In the genomic region with DNA sequence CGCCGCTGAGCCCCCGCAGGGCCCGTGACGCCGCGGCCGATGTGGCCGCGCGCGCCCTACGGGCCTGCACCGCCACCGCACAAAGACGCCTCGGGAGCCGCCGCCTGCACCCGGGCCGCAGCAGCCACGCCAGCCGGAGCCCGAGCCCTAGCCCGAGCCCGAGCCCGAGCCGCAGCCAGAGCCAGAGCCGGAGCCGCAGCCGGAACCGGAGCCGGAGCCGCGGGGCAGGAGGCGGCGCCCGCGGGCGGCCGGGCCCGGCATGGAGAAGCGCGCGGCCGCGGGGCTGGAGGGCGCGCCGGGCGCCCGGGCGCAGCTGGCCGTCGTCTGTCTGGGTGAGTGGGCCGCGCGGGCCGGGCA, we compare ENCODE assay signal across 10 cellular contexts. TPM values are rescaled to one million over a fixed set of nuclear protein-coding genes. Genes with fewer than 3 reads are reported as not detected.
DNase-seq lines count a peak whose midpoint lies in the region; ATAC-seq and TF ChIP-seq lines count a peak whose summit lies in the region.
"Had no signal": no experiment of that assay in that cellular context is flagged by ENCODE, and none has a peak within 500 bp of the region (broad histone marks: within the 10 kb centered on the region; RNA-seq: fewer than 3 reads in every experiment).

No MANE protein-coding gene starts in this region.

- ATAC-seq in activated CD8-positive, alpha-beta T cell treated with anti-CD3 and anti-CD28 coated beads, Interleukin-2, amount 10 ng/mL, durations not matched to agents 7 days and 5 days: peak; percentile 37
- ATAC-seq in GM18517 (IDR thresholded peaks at IDR 0.05; ENCODE audit: unreplicated experiment): no peak

- H3K4me1 Mint-ChIP-seq in activated CD8-positive, alpha-beta T cell treated with anti-CD3 and anti-CD28 coated beads, Interleukin-2, amount 10 ng/mL, durations not matched to agents 7 days and 5 days (ENCODE audit: low read depth): no peaks in the 10 kb centered on the region

- H3K79me2 ChIP-seq in GM23248 (ENCODE audit: insufficient read depth) (no peaks in the 10 kb centered on the region), smooth muscle cell (ENCODE audit: low read depth) (no peaks in the 10 kb centered on the region)

- H3K36me3 ChIP-seq in GM23248 (ENCODE audit: low read depth): no peaks in the 10 kb centered on the region
- no peaks in the 10 kb centered on the region for H3K36me3 ChIP-seq in iPS-15b (ENCODE audit: control insufficient read depth, insufficient read depth, low read length)
- no peaks in the 10 kb centered on the region for H3K36me3 ChIP-seq in smooth muscle cell (ENCODE audit: low read depth)

- H3K4me1 ChIP-seq in GM23248 (ENCODE audit: insufficient read depth): peaks cover 4% of the 10 kb centered on the region; the same call in 1 of the 2 replicates
- no peaks in the 10 kb centered on the region for H3K4me1 ChIP-seq in iPS-15b (ENCODE audit: control insufficient read depth, insufficient read depth, low read length)
- no peaks in the 10 kb centered on the region for H3K4me1 ChIP-seq in smooth muscle cell (ENCODE audit: low read depth)

- in situ Hi-C loops in GM23248 (cut with MboI): no loop called here

- H3K9me3 ChIP-seq in GM23248 (ENCODE audit: low read depth) (no peaks in the 10 kb centered on the region), iPS-15b (ENCODE audit: control insufficient read depth, insufficient read depth, low read length) (no peaks in the 10 kb centered on the region), smooth muscle cell (replicated peaks; ENCODE audit: low read depth) (no peaks in the 10 kb centered on the region)

- DNase-seq in GM23248: peak; percentile 55
- no peak for DNase-seq in activated CD8-positive, alpha-beta T cell treated with anti-CD3 and anti-CD28 coated beads, Interleukin-2, amount 10 ng/mL, durations not matched to agents 7 days and 5 days
- DNase-seq in smooth muscle cell (lab: John Stamatoyannopoulos, UW; ENCODE audit: unreplicated experiment): no peak
- DNase-seq in NOMO-1 (lab: John Stamatoyannopoulos, UW; ENCODE audit: unreplicated experiment in 2 of 2): no peak
- no peak for DNase-seq in activated CD8-positive, alpha-beta memory T cell treated with anti-CD3 and anti-CD28 coated beads for 24 hours
- DNase-seq in GDM1 (lab: John Stamatoyannopoulos, UW): no peak
- DNase-seq: activated CD4-positive, alpha-beta memory T cell treated with anti-CD3 and anti-CD28 coated beads for 36 hours had no signal

- no peaks in the 10 kb centered on the region; the same call in 1 of the 2 replicates for H3F3A ChIP-seq in GM23248 (ENCODE audit: insufficient read depth)
- no peaks in the 10 kb centered on the region for H3F3A ChIP-seq in smooth muscle cell (ENCODE audit: low read depth)

- H3K9ac ChIP-seq in GM23248 (peak overlapping the region; percentile 73), iPS-15b (ENCODE audit: low read depth, low read length) (no peak overlapping the region), smooth muscle cell (ENCODE audit: low read depth) (no peak overlapping the region)

- H3K27ac Mint-ChIP-seq in activated CD8-positive, alpha-beta T cell treated with anti-CD3 and anti-CD28 coated beads, Interleukin-2, amount 10 ng/mL, durations not matched to agents 7 days and 5 days: no peak overlapping the region
- H3K27ac Mint-ChIP-seq: activated CD4-positive, alpha-beta memory T cell treated with anti-CD3 and anti-CD28 coated beads for 36 hours had no signal

- no peaks in the 10 kb centered on the region for H3K9me3 Mint-ChIP-seq in activated CD8-positive, alpha-beta T cell treated with anti-CD3 and anti-CD28 coated beads, Interleukin-2, amount 10 ng/mL, durations not matched to agents 7 days and 5 days (ENCODE audit: insufficient read depth)
- H3K9me3 Mint-ChIP-seq: activated CD4-positive, alpha-beta memory T cell treated with anti-CD3 and anti-CD28 coated beads for 36 hours had no signal

- 0 to 2% methylated on average over 32 to 36 of the region's 59 CpGs for WGBS in GM23248 (ENCODE audit: low coverage in 1 of 2, low lambda C conversion rate in 2 of 2, missing lambda C conversion rate in 2 of 2), 2 experiments
- WGBS in smooth muscle cell (ENCODE audit: low lambda C conversion rate): under 1% methylated on average over 19 of the region's 59 CpGs

- no peaks in the 10 kb centered on the region for H3K9me2 ChIP-seq in GM23248 (ENCODE audit: insufficient read depth)

- H3K27me3 ChIP-seq in GM23248 (replicated peaks; ENCODE audit: insufficient read depth): no peaks in the 10 kb centered on the region; the same call in 1 of the 2 replicates
- peaks cover 17% of the 10 kb centered on the region for H3K27me3 ChIP-seq in iPS-15b (ENCODE audit: control insufficient read depth, insufficient read depth, low read length)
- no peaks in the 10 kb centered on the region for H3K27me3 ChIP-seq in smooth muscle cell (ENCODE audit: low read depth)

- CTCF ChIA-PET in activated CD8-positive, alpha-beta T cell treated with anti-CD3 and anti-CD28 coated beads, Interleukin-2, amount 10 ng/mL, durations not matched to agents 7 days and 5 days (lab: Charles Lee): no interaction called here

- H3K4me3 ChIP-seq in GM23248: peak overlapping the region; percentile 78
- peak overlapping the region; percentile 33 for H3K4me3 ChIP-seq in iPS-15b (ENCODE audit: low read depth, low read length)
- peak overlapping the region; percentile 72 for H3K4me3 ChIP-seq in smooth muscle cell

- peaks cover 38% of the 10 kb centered on the region for H3K27me3 Mint-ChIP-seq in activated CD8-positive, alpha-beta T cell treated with anti-CD3 and anti-CD28 coated beads, Interleukin-2, amount 10 ng/mL, durations not matched to agents 7 days and 5 days (ENCODE audit: low read depth)

- no peaks in the 10 kb centered on the region for H3K36me3 Mint-ChIP-seq in activated CD8-positive, alpha-beta T cell treated with anti-CD3 and anti-CD28 coated beads, Interleukin-2, amount 10 ng/mL, durations not matched to agents 7 days and 5 days (ENCODE audit: low read depth)
- H3K36me3 Mint-ChIP-seq: activated CD4-positive, alpha-beta memory T cell treated with anti-CD3 and anti-CD28 coated beads for 36 hours had no signal

- H4K20me1 ChIP-seq in GM23248 (ENCODE audit: insufficient read depth) (no peaks in the 10 kb centered on the region), smooth muscle cell (ENCODE audit: low read depth) (peaks cover 9% of the 10 kb centered on the region)

- peak overlapping the region; percentile 86 for H3K4me2 ChIP-seq in GM23248 (ENCODE audit: unreplicated experiment)
- peak overlapping the region; percentile 99 for H3K4me2 ChIP-seq in smooth muscle cell

- POLR2A ChIA-PET in activated CD8-positive, alpha-beta T cell treated with anti-CD3 and anti-CD28 coated beads, Interleukin-2, amount 10 ng/mL, durations not matched to agents 7 days and 5 days (lab: Charles Lee): no interaction called here

- H3K27ac ChIP-seq in GM23248 (no peak overlapping the region), smooth muscle cell (ENCODE audit: low read depth) (no peak overlapping the region)

- peak overlapping the region; percentile 77 for H2AFZ ChIP-seq in GM23248
- no peak overlapping the region for H2AFZ ChIP-seq in smooth muscle cell (ENCODE audit: low read depth)

- TF ChIP-seq CTCF in smooth muscle cell (IDR thresholded peaks at IDR 0.05; ENCODE audit: borderline replicate concordance, insufficient read depth, poor library complexity, severe bottlenecking): no peak

- no peak overlapping the region for H3K4me3 Mint-ChIP-seq in activated CD8-positive, alpha-beta T cell treated with anti-CD3 and anti-CD28 coated beads, Interleukin-2, amount 10 ng/mL, durations not matched to agents 7 days and 5 days

RNA-seq across cellular contexts. Expression of gene LRP3, which starts 0.4 kb away (rescaled TPM):
- total RNA-seq in GM23248 (2014; rRNA removed; shearing (Covaris generic)): 58.3 and 59.9 TPM in 2 replicates
- polyA plus RNA-seq in GM23248 (2016; fragmentation: Nextera tagmentation; extraction: Ambion mirVana) (2.9 TPM in 2 replicates), smooth muscle cell (21.4 and 30.5 TPM in 2 replicates)
- total RNA-seq in activated CD8-positive, alpha-beta T cell treated with anti-CD3 and anti-CD28 coated beads, Interleukin-2, amount 10 ng/mL, durations not matched to agents 7 days and 5 days: not detected
- total RNA-seq in smooth muscle cell: 13.5 and 17.3 TPM in 2 replicates

RNA-seq across cellular contexts. Expression of gene SLC7A10, which starts 31.1 kb away (rescaled TPM):
- total RNA-seq in GM23248 (2014; rRNA removed; shearing (Covaris generic)): not detected in 2 replicates
- polyA plus RNA-seq in GM23248 (2016; fragmentation: Nextera tagmentation; extraction: Ambion mirVana) (not detected in 2 replicates), smooth muscle cell (0.51 and 0.73 TPM in 2 replicates)
- total RNA-seq in activated CD8-positive, alpha-beta T cell treated with anti-CD3 and anti-CD28 coated beads, Interleukin-2, amount 10 ng/mL, durations not matched to agents 7 days and 5 days: not detected
- not detected in 2 replicates for total RNA-seq in smooth muscle cell
- total RNA-seq: activated CD4-positive, alpha-beta memory T cell treated with anti-CD3 and anti-CD28 coated beads for 36 hours; LHCN-M2 had no signal

Comparison
In these comparisons a context has a peak if more than half of its experiments do, and no peak if none do; other contexts are left out.
1. RNA of gene LRP3, which starts 0.4 kb away (total RNA-seq): 58.3 to 59.9 TPM in GM23248 and 13.5 to 17.3 TPM in smooth muscle cell; not detected in activated CD8-positive, alpha-beta T cell treated with anti-CD3 and anti-CD28 coated beads, Interleukin-2, amount 10 ng/mL, durations not matched to agents 7 days and 5 days; every median in the first group is over 10 times any median in the second.
2. Peak in every context shown above with its lines, with median percentiles within 50 percentile points of each other: H3K4me3 ChIP-seq.